ENCODE assay signal across 13 cellular contexts in the genomic region with DNA sequence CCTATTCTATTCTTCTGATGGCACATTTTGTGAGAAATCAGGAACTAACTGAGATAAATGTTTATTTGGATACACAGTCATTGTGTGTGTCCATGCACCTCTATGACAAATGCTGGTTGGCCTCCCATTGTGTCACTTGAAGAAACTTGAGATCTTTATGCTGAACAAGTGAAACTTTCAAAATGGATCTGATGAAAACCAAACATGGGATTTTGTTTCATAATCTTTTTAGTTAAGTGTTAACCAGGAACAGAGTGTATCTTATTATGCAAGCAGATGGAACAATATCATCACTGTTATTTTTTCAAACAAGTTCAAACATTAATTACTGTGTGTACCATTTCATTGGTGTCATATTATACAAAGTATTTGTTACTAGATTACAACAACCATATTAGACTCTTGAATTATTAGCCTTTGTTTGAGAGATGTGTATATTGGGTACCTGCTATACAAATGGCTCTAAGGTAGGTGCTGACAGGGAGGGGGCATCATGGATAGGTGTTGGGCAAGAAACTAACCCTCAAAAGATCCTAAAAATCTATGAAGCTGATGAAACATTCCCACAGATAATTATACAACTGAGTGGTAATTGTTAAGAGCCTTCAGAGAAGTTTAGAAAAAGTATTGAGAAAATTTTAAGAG.
DNase-seq lines count a peak whose midpoint lies in the region; ATAC-seq, FAIRE-seq and TF ChIP-seq lines count a peak whose summit lies in the region.
"Had no signal": no experiment of that assay in that cellular context is flagged by ENCODE, and none has a peak within 500 bp of the region (broad histone marks: within the 10 kb centered on the region; RNA-seq: fewer than 3 reads in every experiment).

No MANE protein-coding gene starts in this region.

- no peaks in the 10 kb centered on the region for H3K27me3 Mint-ChIP-seq in activated CD4-positive, alpha-beta T cell treated with anti-CD3 and anti-CD28 coated beads, Interleukin-2, amount 10 ng/mL, durations not matched to agents 7 days and 5 days
- H3K27me3 Mint-ChIP-seq: CD4-positive, CD25-positive, alpha-beta regulatory T cell had no signal

- FAIRE-seq in GM12892 (lab: Jason Lieb, UNC): peak; percentile 61
- FAIRE-seq: GM19239 had no signal

- H3K27me3 ChIP-seq in OCI-LY1 (ENCODE audit: insufficient read depth, low read length) (no peaks in the 10 kb centered on the region), gastrocnemius medialis (no peaks in the 10 kb centered on the region)
- H3K27me3 ChIP-seq: BLaER1 treated with 17β-estradiol and CSF1 and Interleukin-3, amounts not matched to agents 10 nM and 100 nM had no signal

- H3K9me3 ChIP-seq in OCI-LY1 (ENCODE audit: low read length) (no peaks in the 10 kb centered on the region), gastrocnemius medialis (no peaks in the 10 kb centered on the region)

- peaks cover 28% of the 10 kb centered on the region for H3K4me1 Mint-ChIP-seq in activated CD4-positive, alpha-beta T cell treated with anti-CD3 and anti-CD28 coated beads, Interleukin-2, amount 10 ng/mL, durations not matched to agents 7 days and 5 days

- no peaks in the 10 kb centered on the region for H3K79me2 ChIP-seq in OCI-LY1 (ENCODE audit: insufficient read depth, low read length)

- DNase-seq in GM12892 (ENCODE audit: insufficient read length): no peak
- no peak for DNase-seq in left lobe of liver (ENCODE audit: low spot score)
- DNase-seq in gastrocnemius medialis: no peak
- no peak for DNase-seq in HT-29 (ENCODE audit: low spot score)
- DNase-seq in stimulated activated CD4-positive, alpha-beta T cell treated with anti-CD3 and anti-CD28 coated beads, Interleukin-1b, Interleukin-23, amount 100 ng/mL, for 48 hours: no peak
- DNase-seq in activated CD4-positive, alpha-beta T cell treated with anti-CD3 and anti-CD28 coated beads, Interleukin-2, amount 10 ng/mL, durations not matched to agents 7 days and 5 days: no peak
- DNase-seq: ACHN; CD4-positive, CD25-positive, alpha-beta regulatory T cell; HCEC 1CT; HFFc6 had no signal

- no peak overlapping the region for H3K27ac Mint-ChIP-seq in activated CD4-positive, alpha-beta T cell treated with anti-CD3 and anti-CD28 coated beads, Interleukin-2, amount 10 ng/mL, durations not matched to agents 7 days and 5 days
- H3K27ac Mint-ChIP-seq: HFFc6 had no signal

- H3K27ac ChIP-seq in OCI-LY1 (ENCODE audit: low read depth, low read length, poor library complexity, severe bottlenecking): no peak overlapping the region
- no peak overlapping the region for H3K27ac ChIP-seq in gastrocnemius medialis
- H3K27ac ChIP-seq: BLaER1 treated with 17β-estradiol and CSF1 and Interleukin-3, amounts not matched to agents 10 nM and 100 nM had no signal

- H3K36me3 ChIP-seq in OCI-LY1 (ENCODE audit: insufficient read depth, low read length) (no peaks in the 10 kb centered on the region), gastrocnemius medialis (no peaks in the 10 kb centered on the region)
- H3K36me3 ChIP-seq: BLaER1 treated with 17β-estradiol and CSF1 and Interleukin-3, amounts not matched to agents 10 nM and 100 nM had no signal

- H3K4me1 ChIP-seq in OCI-LY1 (ENCODE audit: insufficient read depth, low read length, severe bottlenecking) (peaks cover 33% of the 10 kb centered on the region), gastrocnemius medialis (no peaks in the 10 kb centered on the region)

- H3K4me3 Mint-ChIP-seq in activated CD4-positive, alpha-beta T cell treated with anti-CD3 and anti-CD28 coated beads, Interleukin-2, amount 10 ng/mL, durations not matched to agents 7 days and 5 days: no peak overlapping the region
- H3K4me3 Mint-ChIP-seq: CD4-positive, CD25-positive, alpha-beta regulatory T cell; HFFc6 had no signal

- H3K4me3 ChIP-seq in OCI-LY1 (ENCODE audit: low read depth, low read length, poor library complexity, severe bottlenecking) (no peak overlapping the region), gastrocnemius medialis (no peak overlapping the region)
- H3K4me3 ChIP-seq: BLaER1 treated with 17β-estradiol and CSF1 and Interleukin-3, amounts not matched to agents 10 nM and 100 nM had no signal

- no peaks in the 10 kb centered on the region for H4K20me1 ChIP-seq in OCI-LY1 (ENCODE audit: insufficient read depth, low read length)
- H4K20me1 ChIP-seq: BLaER1 treated with 17β-estradiol and CSF1 and Interleukin-3, amounts not matched to agents 10 nM and 100 nM had no signal

- intact Hi-C loops in gastrocnemius medialis (cut with DNase I; ENCODE audit: low total_unique reads): no loop called here

- no peaks in the 10 kb centered on the region for H3K36me3 Mint-ChIP-seq in activated CD4-positive, alpha-beta T cell treated with anti-CD3 and anti-CD28 coated beads, Interleukin-2, amount 10 ng/mL, durations not matched to agents 7 days and 5 days (ENCODE audit: low read depth)
- H3K36me3 Mint-ChIP-seq: CD4-positive, CD25-positive, alpha-beta regulatory T cell had no signal

- POLR2A ChIA-PET in activated CD4-positive, alpha-beta T cell treated with anti-CD3 and anti-CD28 coated beads, Interleukin-2, amount 10 ng/mL, durations not matched to agents 7 days and 5 days (lab: Charles Lee): no interaction called here

- in situ Hi-C loops in gastrocnemius medialis (cut with MboI; ENCODE audit: low sequenced_read_pairs in 4 of 4): no loop called here

- ATAC-seq in left lobe of liver (peak; percentile 78), gastrocnemius medialis (peak; percentile 45 to 46)

- H3K4me2 ChIP-seq in OCI-LY1 (ENCODE audit: low read length): no peak overlapping the region

- CTCF ChIA-PET in activated CD4-positive, alpha-beta T cell treated with anti-CD3 and anti-CD28 coated beads, Interleukin-2, amount 10 ng/mL, durations not matched to agents 7 days and 5 days (lab: Charles Lee): no interaction called here

- no peaks in the 10 kb centered on the region for H3F3A ChIP-seq in OCI-LY1 (ENCODE audit: insufficient read depth, low read length)

- no peaks in the 10 kb centered on the region for H3K9me2 ChIP-seq in OCI-LY1 (ENCODE audit: low read depth, low read length)

- TF ChIP-seq CTCF in OCI-LY1 (IDR thresholded peaks at IDR 0.05; ENCODE audit: low read length): no peak
- TF ChIP-seq CTCF in gastrocnemius medialis (IDR thresholded peaks at IDR 0.05 in 4 of 5, conservative IDR thresholded peaks at IDR 0.05 in 1 of 5): no peak

- no peak overlapping the region for H3K9ac ChIP-seq in OCI-LY1 (ENCODE audit: low read length)
- H3K9ac ChIP-seq: BLaER1 treated with 17β-estradiol and CSF1 and Interleukin-3, amounts not matched to agents 10 nM and 100 nM had no signal

- TF ChIP-seq POLR2A in GM12892 (IDR thresholded peaks at IDR 0.05; ENCODE audit: low read depth, low read length): no peak
- no peak for TF ChIP-seq POLR2A in gastrocnemius medialis (IDR thresholded peaks at IDR 0.05)

- H2AFZ ChIP-seq in OCI-LY1 (ENCODE audit: low read length): 0 out of 2 replicates have a peak overlapping the region, but pooled peaks have one; percentile 30

- peaks cover 17% of the 10 kb centered on the region for H3K9me3 Mint-ChIP-seq in activated CD4-positive, alpha-beta T cell treated with anti-CD3 and anti-CD28 coated beads, Interleukin-2, amount 10 ng/mL, durations not matched to agents 7 days and 5 days
- H3K9me3 Mint-ChIP-seq: CD4-positive, CD25-positive, alpha-beta regulatory T cell; HFFc6 had no signal
